In genomic region chr1:160192234-160192633, GRCh38 we compare ENCODE assay signal across 21 cellular contexts. TPM values are rescaled to one million over a fixed set of nuclear protein-coding genes. Genes with fewer than 3 reads are reported as not detected.
DNase-seq lines count a peak whose midpoint lies in the region; ATAC-seq and TF ChIP-seq lines count a peak whose summit lies in the region.
"Had no signal": no experiment of that assay in that cellular context is flagged by ENCODE, and none has a peak within 500 bp of the region (broad histone marks: within the 10 kb centered on the region; RNA-seq: fewer than 3 reads in every experiment).

No MANE protein-coding gene starts in this region.

- H3K36me3 ChIP-seq in HEK293 (ENCODE audit: control insufficient read depth in 2 of 2, insufficient read depth in 1 of 2, low read length in 2 of 2) (no peaks in the 10 kb centered on the region), esophagus muscularis mucosa (no peaks in the 10 kb centered on the region), gastrocnemius medialis (peaks cover 0 to 16% of the 10 kb centered on the region in 2 donors)

- no peaks in the 10 kb centered on the region for H3K4me1 Mint-ChIP-seq in activated T-helper 2 cell treated with anti-CD3 and anti-CD28 coated beads, Interferon-gamma antibody, Interleukin-2, Interleukin-4, amounts not matched to agents 10 μg/mL and 5 μg/mL and 100 μg/mL, durations not matched to agents 14 hours and 24 hours and 36 hours (ENCODE audit: low read depth)
- H3K4me1 Mint-ChIP-seq: CD4-positive, CD25-positive, alpha-beta regulatory T cell had no signal

- in situ Hi-C loops in gastrocnemius medialis (cut with MboI; ENCODE audit: low sequenced_read_pairs in 4 of 4) = loop anchor here in 3 of 4 donors (5.0 to 10.0 kb wide), 5 partner anchors 55 to 183 kb away; no protein-coding TSS in a partner anchor

- TF ChIP-seq POLR2A in esophagus muscularis mucosa (IDR thresholded peaks at IDR 0.05; ENCODE audit: low read depth) = no peak
- TF ChIP-seq POLR2A in gastrocnemius medialis (IDR thresholded peaks at IDR 0.05) = no peak

- no peak for TF ChIP-seq CTCF in HEK293 (tag by site-specific recombination; IDR thresholded peaks at IDR 0.05)
- TF ChIP-seq CTCF in esophagus muscularis mucosa (IDR thresholded peaks at IDR 0.05) = no peak
- no peak for TF ChIP-seq CTCF in gastrocnemius medialis (IDR thresholded peaks at IDR 0.05 in 4 of 5, conservative IDR thresholded peaks at IDR 0.05 in 1 of 5)
- no peak for TF ChIP-seq CTCF in coronary artery (IDR thresholded peaks at IDR 0.05)

- no peak for ATAC-seq in gastrocnemius medialis

- H3K9me3 ChIP-seq in HEK293 (ENCODE audit: control insufficient read depth, insufficient read depth, low read depth, low read length) (no peaks in the 10 kb centered on the region), esophagus muscularis mucosa (no peaks in the 10 kb centered on the region), gastrocnemius medialis (no peaks in the 10 kb centered on the region)

- H3K27ac Mint-ChIP-seq in activated T-helper 2 cell treated with anti-CD3 and anti-CD28 coated beads, Interferon-gamma antibody, Interleukin-2, Interleukin-4, amounts not matched to agents 10 μg/mL and 5 μg/mL and 100 μg/mL, durations not matched to agents 14 hours and 24 hours and 36 hours = no peak overlapping the region
- H3K27ac Mint-ChIP-seq: CD4-positive, CD25-positive, alpha-beta regulatory T cell had no signal

- H3K4me3 ChIP-seq in HEK293 (ENCODE audit: low read depth, low read length) = no peak overlapping the region
- H3K4me3 ChIP-seq in esophagus muscularis mucosa = no peak overlapping the region
- H3K4me3 ChIP-seq in gastrocnemius medialis = peak overlapping the region; percentile 22 to 54 (median 34)
- no peak overlapping the region for H3K4me3 ChIP-seq in coronary artery

- H3K27ac ChIP-seq in HEK293 (ENCODE audit: extremely low read depth, low read depth, low read length) = no peak overlapping the region
- peak overlapping the region in 3 of 4 donors; percentile 9 to 49 (median 37) for H3K27ac ChIP-seq in esophagus muscularis mucosa (replicated peaks in 1 of 4)
- H3K27ac ChIP-seq in gastrocnemius medialis = peak overlapping the region; percentile 90 to 95 (median 92)
- H3K27ac ChIP-seq in coronary artery = no peak overlapping the region

- POLR2A ChIA-PET in HEK293 (lab: Yijun Ruan, JAX) = interaction anchor here (1.0 to 2.3 kb wide), 2 partner anchors 14 to 28 kb away, joined by 3 to 9 read pairs; no protein-coding TSS in a partner anchor

- no peaks in the 10 kb centered on the region for H3K4me1 ChIP-seq in HEK293 (ENCODE audit: control insufficient read depth, insufficient read depth, low read length)
- H3K4me1 ChIP-seq in esophagus muscularis mucosa = peaks cover 28 to 48% (median 43%) of the 10 kb centered on the region in 4 donors
- H3K4me1 ChIP-seq in gastrocnemius medialis = peaks cover 77 to 87% of the 10 kb centered on the region in 2 donors

- no peaks in the 10 kb centered on the region for H3K27me3 ChIP-seq in esophagus muscularis mucosa
- H3K27me3 ChIP-seq in gastrocnemius medialis = no peaks in the 10 kb centered on the region

- H3K4me3 Mint-ChIP-seq in activated T-helper 2 cell treated with anti-CD3 and anti-CD28 coated beads, Interferon-gamma antibody, Interleukin-2, Interleukin-4, amounts not matched to agents 10 μg/mL and 5 μg/mL and 100 μg/mL, durations not matched to agents 14 hours and 24 hours and 36 hours (ENCODE audit: low read depth) = no peak overlapping the region
- H3K4me3 Mint-ChIP-seq: CD4-positive, CD25-positive, alpha-beta regulatory T cell had no signal

- intact Hi-C loops in esophagus muscularis mucosa (cut with DNase I) (loop anchor here (2.0 kb wide), 3 partner anchors 29 to 99 kb away; no protein-coding TSS in a partner anchor), gastrocnemius medialis (cut with DNase I; ENCODE audit: low total_unique reads) (loop anchor here (2.0 to 5.0 kb wide), 7 partner anchors 17 to 185 kb away; partner anchors contain the start of genes ATP1A2, COPA, NCSTN and PEX19)
- intact Hi-C loops in activated T-helper 2 cell treated with anti-CD3 and anti-CD28 coated beads, Interferon-gamma antibody, Interleukin-2, Interleukin-4, amounts not matched to agents 10 μg/mL and 5 μg/mL and 100 μg/mL, durations not matched to agents 14 hours and 24 hours and 36 hours (cut with micrococcal nuclease) = loop anchor here (2.0 kb wide), 1 partner anchor 99 kb away; no protein-coding TSS in a partner anchor

- H3K36me3 Mint-ChIP-seq in activated T-helper 2 cell treated with anti-CD3 and anti-CD28 coated beads, Interferon-gamma antibody, Interleukin-2, Interleukin-4, amounts not matched to agents 10 μg/mL and 5 μg/mL and 100 μg/mL, durations not matched to agents 14 hours and 24 hours and 36 hours (ENCODE audit: low read depth) = no peaks in the 10 kb centered on the region
- H3K36me3 Mint-ChIP-seq: CD4-positive, CD25-positive, alpha-beta regulatory T cell had no signal

- CTCF ChIA-PET in HEK293 (lab: Yijun Ruan, JAX) = interaction anchor here (0.6 to 6.7 kb wide), 18 partner anchors 9 to 888 kb away, joined by 3 to 88 read pairs (median 8); partner anchors contain the start of gene PEA15

- TF ChIP-seq EP300 in esophagus muscularis mucosa (IDR thresholded peaks at IDR 0.05) = no peak

- no peaks in the 10 kb centered on the region for H3K9me3 Mint-ChIP-seq in activated T-helper 2 cell treated with anti-CD3 and anti-CD28 coated beads, Interferon-gamma antibody, Interleukin-2, Interleukin-4, amounts not matched to agents 10 μg/mL and 5 μg/mL and 100 μg/mL, durations not matched to agents 14 hours and 24 hours and 36 hours
- H3K9me3 Mint-ChIP-seq: CD4-positive, CD25-positive, alpha-beta regulatory T cell had no signal

- DNase-seq in M059J (ENCODE audit: low read depth) (peak; percentile 26), esophagus muscularis mucosa (ENCODE audit: extremely low spot score) (no peak), gastrocnemius medialis (no peak), coronary artery (ENCODE audit: low spot score) (no peak)
- DNase-seq in stimulated activated CD4-positive, alpha-beta T cell treated with anti-CD3 and anti-CD28 coated beads, Interleukin-15, amount 100 ng/mL, for 24 hours = no peak
- DNase-seq in activated T-helper 2 cell treated with anti-CD3 and anti-CD28 coated beads, Interferon-gamma antibody, Interleukin-2, Interleukin-4, amounts not matched to agents 10 μg/mL and 5 μg/mL and 100 μg/mL, durations not matched to agents 14 hours and 24 hours and 36 hours (ENCODE audit: low spot score) = no peak
- DNase-seq in stimulated activated naive CD4-positive, alpha-beta T cell treated with Interleukin-2 at 50 U/mL for 16 hours (lab: John Stamatoyannopoulos, UW) = no peak
- DNase-seq: CD4-positive, CD25-positive, alpha-beta regulatory T cell; COR-L47; DMS 273 treated with DMSO at 0.1 percent for 48 hours; NCI-H187; NCI-H446; NCI-H526; Right ventricle myocardium superior had no signal

- no peaks in the 10 kb centered on the region for H3K27me3 Mint-ChIP-seq in activated T-helper 2 cell treated with anti-CD3 and anti-CD28 coated beads, Interferon-gamma antibody, Interleukin-2, Interleukin-4, amounts not matched to agents 10 μg/mL and 5 μg/mL and 100 μg/mL, durations not matched to agents 14 hours and 24 hours and 36 hours (ENCODE audit: low read depth)

TF ChIP-seq in HEK293, 187 proteins besides CTCF, POLR2A, EP300 and RAD21:
- no peak for TF ChIP-seq ZNF423 (tag by site-specific recombination; IDR thresholded peaks at IDR 0.05)
- no peak for TF ChIP-seq ZNF292 (tag by site-specific recombination; IDR thresholded peaks at IDR 0.05; ENCODE audit: borderline replicate concordance, low read depth)
- TF ChIP-seq GLIS1 (tag by site-specific recombination; IDR thresholded peaks at IDR 0.05) = peak; percentile 54
- TF ChIP-seq ZNF157 (tag by site-specific recombination; IDR thresholded peaks at IDR 0.05) = no peak
- no peak for TF ChIP-seq ZNF391 (tag by site-specific recombination; IDR thresholded peaks at IDR 0.05; ENCODE audit: borderline replicate concordance, low read depth)
- no peak for TF ChIP-seq PATZ1 (tag by site-specific recombination; IDR thresholded peaks at IDR 0.05)
- TF ChIP-seq ZNF654 (tag by site-specific recombination; IDR thresholded peaks at IDR 0.05; ENCODE audit: low read depth) = no peak

RNA-seq across cellular contexts. Expression of gene CASQ1, which starts 1.9 kb away (rescaled TPM):
- total RNA-seq in M059J (2014; rRNA removed; shearing (Covaris generic)) = not detected in 2 replicates
- total RNA-seq in esophagus muscularis mucosa (1 to 10 TPM; 2.9 to 4.9 (median 4.6) TPM), gastrocnemius medialis (100 to 1,000 TPM; 255 to 894 (median 358) TPM)
- total RNA-seq in activated T-helper 2 cell treated with anti-CD3 and anti-CD28 coated beads, Interferon-gamma antibody, Interleukin-2, Interleukin-4, amounts not matched to agents 10 μg/mL and 5 μg/mL and 100 μg/mL, durations not matched to agents 14 hours and 24 hours and 36 hours = 0.30 and 0.37 TPM in 2 replicates
- total RNA-seq: A673; CD4-positive, CD25-positive, alpha-beta regulatory T cell; MCF 10A; RPMI7951; SK-MEL-5 had no signal

RNA-seq across cellular contexts. Expression of gene PEA15, which starts 12.9 kb away (rescaled TPM):
- total RNA-seq in M059J (2014; rRNA removed; shearing (Covaris generic)) = 217 and 240 TPM in 2 replicates
- 100 to 1,000 TPM; 161 to 286 (median 239) TPM for total RNA-seq in esophagus muscularis mucosa
- total RNA-seq in gastrocnemius medialis = 10 to 100 TPM; 10.5 to 34.7 (median 27.2) TPM
- 61.0 and 61.7 TPM in 2 replicates for total RNA-seq in activated T-helper 2 cell treated with anti-CD3 and anti-CD28 coated beads, Interferon-gamma antibody, Interleukin-2, Interleukin-4, amounts not matched to agents 10 μg/mL and 5 μg/mL and 100 μg/mL, durations not matched to agents 14 hours and 24 hours and 36 hours

RNA-seq across cellular contexts. Expression of gene ATP1A4, which starts 40.8 kb away (rescaled TPM):
- not detected in 2 replicates for total RNA-seq in M059J (2014; rRNA removed; shearing (Covaris generic))
- total RNA-seq in esophagus muscularis mucosa (1 to 10 TPM in 1 of 4 donors, under 1 TPM in 2, not detected in 1; 0.17 to 2.1 (median 0.98) TPM), gastrocnemius medialis (under 1 TPM in 2 of 4 donors, not detected in 2; 0.07 to 0.47 TPM)
- 0.41 and 0.55 TPM in 2 replicates for total RNA-seq in activated T-helper 2 cell treated with anti-CD3 and anti-CD28 coated beads, Interferon-gamma antibody, Interleukin-2, Interleukin-4, amounts not matched to agents 10 μg/mL and 5 μg/mL and 100 μg/mL, durations not matched to agents 14 hours and 24 hours and 36 hours
- total RNA-seq: A673; CD4-positive, CD25-positive, alpha-beta regulatory T cell; G401; H4; MCF 10A; RPMI7951; SK-MEL-5 had no signal

Comparison
In these comparisons a context has a peak if more than half of its experiments do, and no peak if none do; other contexts are left out.
1. H3K27ac ChIP-seq: peak in esophagus muscularis mucosa (3 of 4) and gastrocnemius medialis (4 of 4); none in HEK293 (single experiment) and coronary artery (0 of 2).
2. H3K4me3 ChIP-seq: peak in gastrocnemius medialis (4 of 4); none in HEK293 (single experiment), esophagus muscularis mucosa (0 of 4) and coronary artery (single experiment).
3. RNA of gene CASQ1, which starts 1.9 kb away (total RNA-seq): 255 to 894 TPM in gastrocnemius medialis; 2.9 to 4.9 TPM in esophagus muscularis mucosa, 0.30 to 0.37 TPM in activated T-helper 2 cell treated with anti-CD3 and anti-CD28 coated beads, Interferon-gamma antibody, Interleukin-2, Interleukin-4, amounts not matched to agents 10 μg/mL and 5 μg/mL and 100 μg/mL, durations not matched to agents 14 hours and 24 hours and 36 hours and not detected in M059J; every median in the first group is over 10 times any median in the second.